Comparison of ENCODE assay signal across 8 cellular contexts in the genomic region with DNA sequence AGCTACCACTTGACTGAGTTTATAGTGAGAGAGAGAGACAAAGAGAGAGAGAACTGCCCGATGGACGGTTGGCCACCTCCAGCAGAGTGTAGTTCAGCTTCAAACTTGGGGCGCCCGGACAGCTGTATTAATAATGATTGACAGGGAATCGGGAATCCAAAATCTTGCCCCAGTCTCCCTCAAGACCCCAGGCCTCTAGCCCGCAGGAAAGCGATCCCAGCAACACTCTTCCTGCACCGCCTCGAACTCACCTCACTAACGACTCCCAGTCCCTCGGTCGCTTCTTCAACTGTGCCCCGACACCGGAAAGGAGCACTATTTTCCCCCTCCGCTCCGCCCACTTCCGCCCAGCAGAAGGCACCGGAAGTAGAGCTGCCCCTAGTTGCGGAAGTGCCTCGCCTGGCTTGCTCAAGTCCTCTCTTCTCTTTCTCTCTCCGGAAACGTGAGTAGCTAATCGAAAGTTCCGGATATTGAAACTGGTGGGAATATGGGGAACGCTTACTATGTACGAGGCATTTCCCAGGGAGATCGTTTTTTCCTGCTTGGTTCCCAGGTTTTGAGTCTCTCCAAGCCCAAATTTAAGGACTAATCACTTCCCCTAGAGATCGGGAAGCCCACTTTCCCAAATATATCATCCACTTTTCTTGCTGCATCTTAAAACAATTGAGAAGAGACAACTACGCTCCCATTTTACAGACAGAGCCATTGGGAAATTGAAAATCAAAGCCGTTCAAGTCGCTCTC. TPM values are rescaled to one million over a fixed set of nuclear protein-coding genes. Genes with fewer than 3 reads are reported as not detected.
A peak's percentile ranks its signal among the peaks of the same experiment; 100 is the strongest.
DNase-seq lines count a peak whose midpoint lies in the region; ATAC-seq and TF ChIP-seq lines count a peak whose summit lies in the region.

A gene with protein sequence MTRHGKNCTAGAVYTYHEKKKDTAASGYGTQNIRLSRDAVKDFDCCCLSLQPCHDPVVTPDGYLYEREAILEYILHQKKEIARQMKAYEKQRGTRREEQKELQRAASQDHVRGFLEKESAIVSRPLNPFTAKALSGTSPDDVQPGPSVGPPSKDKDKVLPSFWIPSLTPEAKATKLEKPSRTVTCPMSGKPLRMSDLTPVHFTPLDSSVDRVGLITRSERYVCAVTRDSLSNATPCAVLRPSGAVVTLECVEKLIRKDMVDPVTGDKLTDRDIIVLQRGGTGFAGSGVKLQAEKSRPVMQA (minus strand): TSS at position 293 of the 743 bp plus-strand sequence. CDS start 19,865 bp downstream, outside the sequence.

- peaks cover under 1 to 8% of the 10 kb centered on the region in 2 donors for H3K36me3 ChIP-seq in ascending aorta
- peaks cover 2% of the 10 kb centered on the region for H3K36me3 ChIP-seq in rectal smooth muscle tissue (ENCODE audit: control insufficient read depth, insufficient read depth, low read length)
- peaks cover 0 to 10% of the 10 kb centered on the region in 2 donors for H3K36me3 ChIP-seq in vagina

- H3K27ac ChIP-seq in ascending aorta = peak within 1 kb of the TSS; percentile 58 to 65
- peak within 1 kb of the TSS; percentile 86 for H3K27ac ChIP-seq in right cardiac atrium (ENCODE audit: low read length)
- H3K27ac ChIP-seq in rectal smooth muscle tissue (ENCODE audit: low read depth, low read length) = peak within 1 kb of the TSS; percentile 38
- H3K27ac ChIP-seq in vagina = peak within 1 kb of the TSS; percentile 81

- H3K9me3 ChIP-seq in ascending aorta (no peaks in the 10 kb centered on the region), right cardiac atrium (ENCODE audit: control insufficient read depth, low read length) (no peaks in the 10 kb centered on the region), vagina (no peaks in the 10 kb centered on the region)

- WGBS in right cardiac atrium = 2% methylated on average over 31 of the region's 31 CpGs

- intact Hi-C loops in ascending aorta (cut with DNase I) = loop anchor here (1.0 kb wide), 1 partner anchor 9 kb away; no protein-coding TSS in a partner anchor
- intact Hi-C loops in right cardiac atrium (cut with DNase I) = loop anchor here in 1 of 4 donors (10.0 kb wide), 2 partner anchors 54 to 94 kb away; a partner anchor contains a TSS
- intact Hi-C loops in vagina (cut with DNase I) = no loop called here

- peak; percentile 94 for ATAC-seq in HG02938 (IDR thresholded peaks at IDR 0.05; ENCODE audit: unreplicated experiment)
- peak; percentile 96 to 97 for ATAC-seq in right cardiac atrium

- no peak for TF ChIP-seq CTCF in ascending aorta (IDR thresholded peaks at IDR 0.05)
- peak in 1 of 3 experiments; percentile 15 for TF ChIP-seq CTCF in vagina (IDR thresholded peaks at IDR 0.05)

- H3K27me3 ChIP-seq in ascending aorta = no peaks in the 10 kb centered on the region
- H3K27me3 ChIP-seq in right cardiac atrium (ENCODE audit: control insufficient read depth, insufficient read depth) = no peaks in the 10 kb centered on the region
- H3K27me3 ChIP-seq in rectal smooth muscle tissue (ENCODE audit: control insufficient read depth, insufficient read depth, low read length) = no peaks in the 10 kb centered on the region
- H3K27me3 ChIP-seq in vagina = no peaks in the 10 kb centered on the region

- TF ChIP-seq POLR2A in GM15510 (IDR thresholded peaks at IDR 0.05; ENCODE audit: borderline replicate concordance, extremely low read depth, insufficient read length) (peak; percentile 99), vagina (IDR thresholded peaks at IDR 0.05) (peak in 1 of 2 donors; percentile 79)

- peak; percentile 90 for DNase-seq in NCI-H2029 treated with DMSO at 0.1 percent for 48 hours (lab: John Stamatoyannopoulos, UW)
- peak; percentile 93 for DNase-seq in T-helper 22 cell (ENCODE audit: low read depth)
- peak; percentile 73 to 96 for DNase-seq in ascending aorta (ENCODE audit: low spot score in 2 of 2)
- peak; percentile 94 to 97 (median 97) for DNase-seq in right cardiac atrium
- peak in 1 of 2 donors; percentile 95 for DNase-seq in vagina (ENCODE audit: extremely low spot score in 2 of 2)

- H3K4me3 ChIP-seq in ascending aorta (peak within 1 kb of the TSS; percentile 73 to 78), right cardiac atrium (ENCODE audit: low read length) (peak within 1 kb of the TSS; percentile 92), rectal smooth muscle tissue (ENCODE audit: low read length) (peak within 1 kb of the TSS; percentile 74), vagina (peak within 1 kb of the TSS; percentile 77 to 83)

- H3K4me1 ChIP-seq in ascending aorta = peaks cover 5 to 11% of the 10 kb centered on the region in 2 donors
- peaks cover 4% of the 10 kb centered on the region for H3K4me1 ChIP-seq in right cardiac atrium (ENCODE audit: control insufficient read depth, insufficient read depth, low read length)
- peaks cover 3% of the 10 kb centered on the region for H3K4me1 ChIP-seq in rectal smooth muscle tissue (ENCODE audit: control insufficient read depth, insufficient read depth, low read length)
- peaks cover 17% of the 10 kb centered on the region for H3K4me1 ChIP-seq in vagina

- H3K9ac ChIP-seq in rectal smooth muscle tissue (ENCODE audit: low read length) = peak within 1 kb of the TSS; percentile 52

RNA-seq across cellular contexts. Expression of the gene that starts here (rescaled TPM):
- total RNA-seq in ascending aorta = 85.3 TPM
- total RNA-seq in right cardiac atrium = 10 to 100 TPM; 46.1 to 50.8 (median 48.3) TPM
- 57.7 TPM for polyA plus RNA-seq in right cardiac atrium
- total RNA-seq in vagina = 72.2 TPM
